In the genomic region with DNA sequence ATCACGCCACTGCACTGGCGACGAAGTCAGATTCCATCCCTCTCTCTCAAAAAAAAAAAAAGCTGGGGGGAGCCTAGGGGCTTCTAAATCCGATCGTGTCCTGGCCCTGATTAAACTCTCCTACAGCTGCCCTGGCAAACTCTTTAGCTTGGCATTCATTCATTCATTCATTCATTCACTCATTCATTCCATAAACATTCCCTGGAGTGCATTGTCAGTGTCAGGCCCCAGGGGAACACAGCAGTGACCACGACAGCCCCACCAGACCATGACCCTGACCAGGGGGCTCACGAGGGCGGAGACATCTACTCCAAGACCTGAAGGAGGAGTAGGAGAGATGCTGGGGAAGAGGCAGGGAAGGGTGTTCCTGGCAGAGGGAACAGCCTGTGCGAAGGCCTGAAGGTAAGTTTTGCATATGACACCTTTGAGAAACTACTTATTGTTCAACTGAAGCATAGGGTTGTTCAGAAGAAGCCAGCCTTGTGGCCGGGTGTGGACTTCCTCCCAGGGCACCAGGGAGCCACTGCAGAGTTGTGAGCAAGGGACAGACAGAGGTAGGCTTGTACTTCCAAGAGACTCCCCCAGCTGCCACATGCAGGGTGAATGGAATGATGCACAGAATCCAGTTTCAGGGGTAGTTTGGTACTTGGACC, we compare ENCODE assay signal across 9 cellular contexts. TPM values are rescaled to one million over a fixed set of nuclear protein-coding genes. Genes with fewer than 3 reads are reported as not detected.
A peak's percentile ranks its signal among the peaks of the same experiment; 100 is the strongest.
DNase-seq lines count a peak whose midpoint lies in the region; ATAC-seq and TF ChIP-seq lines count a peak whose summit lies in the region.
"Had no signal": no experiment of that assay in that cellular context is flagged by ENCODE, and none has a peak within 500 bp of the region (broad histone marks: within the 10 kb centered on the region; RNA-seq: fewer than 3 reads in every experiment).

No MANE protein-coding gene starts in this region.

- H3K4me1 Mint-ChIP-seq in activated B cell treated with CpG ODN at 0.5 μM for 24 hours = peaks cover 37% of the 10 kb centered on the region

- no peak overlapping the region for H3K27ac ChIP-seq in sigmoid colon

- no peak overlapping the region for H3K4me3 ChIP-seq in mucosa of stomach (ENCODE audit: low read length)
- no peak overlapping the region for H3K4me3 ChIP-seq in sigmoid colon

- in situ Hi-C loops in GM13977 (cut with MboI; ENCODE audit: low pct_unique_long_range_greater_than_20kb, low sequenced_read_pairs, unreplicated experiment) = no loop called here

- no peaks in the 10 kb centered on the region for H3K9me3 ChIP-seq in mucosa of stomach (ENCODE audit: control insufficient read depth, low read length)
- no peaks in the 10 kb centered on the region for H3K9me3 ChIP-seq in sigmoid colon

- H3K4me3 Mint-ChIP-seq in activated B cell treated with CpG ODN at 0.5 μM for 24 hours = no peak overlapping the region

- TF ChIP-seq CTCF in GM13977 (IDR thresholded peaks at IDR 0.05; ENCODE audit: extremely low read depth, insufficient read depth, missing control alignments) (no peak), activated B cell treated with CpG ODN at 0.5 μM for 24 hours (IDR thresholded peaks at IDR 0.05) (no peak), sigmoid colon (IDR thresholded peaks at IDR 0.05) (no peak)

- POLR2A ChIA-PET in activated B cell treated with CpG ODN at 0.5 μM for 24 hours (lab: Charles Lee) = interaction anchor here (0.6 to 5.2 kb wide), 14 partner anchors 15 to 278 kb away, joined by 3 to 89 read pairs (median 4); partner anchors contain the start of gene NECTIN2

- peak; percentile 18 for ATAC-seq in HG02840 (IDR thresholded peaks at IDR 0.05; ENCODE audit: low FRiP score, unreplicated experiment)
- ATAC-seq in activated B cell treated with CpG ODN at 0.5 μM for 24 hours (ENCODE audit: low read depth) = peak; percentile 56

- H3K27ac Mint-ChIP-seq in activated B cell treated with CpG ODN at 0.5 μM for 24 hours = peak overlapping the region; percentile 30

- CTCF ChIA-PET in activated B cell treated with CpG ODN at 0.5 μM for 24 hours (lab: Charles Lee) = interaction anchor here (0.8 to 11.5 kb wide), 31 partner anchors 11 to 316 kb away, joined by 3 to 359 read pairs (median 5); partner anchors contain the start of genes BCAM, BCL3, CLASRP and CLPTM1

- peak; percentile 68 for DNase-seq in GM13977 (ENCODE audit: low spot score)
- DNase-seq in activated B cell treated with CpG ODN at 0.5 μM for 24 hours = no peak
- DNase-seq in glomerular visceral epithelial cell (ENCODE audit: extremely low spot score) = no peak
- DNase-seq in sigmoid colon = no peak
- DNase-seq in NCI-H226 = no peak
- no peak for DNase-seq in NCI-H524 treated with DMSO at 0.1 percent for 48 hours (lab: John Stamatoyannopoulos, UW)

- H3K4me1 ChIP-seq in mucosa of stomach (ENCODE audit: control insufficient read depth, insufficient read depth, low read length) (peaks cover 45% of the 10 kb centered on the region), sigmoid colon (peaks cover 0 to 43% (median 28%) of the 10 kb centered on the region in 4 donors)

- peak overlapping the region; percentile 30 for H3K9ac ChIP-seq in mucosa of stomach (ENCODE audit: low read length)

- no peaks in the 10 kb centered on the region for H3K9me3 Mint-ChIP-seq in activated B cell treated with CpG ODN at 0.5 μM for 24 hours

- no peaks in the 10 kb centered on the region for H3K36me3 Mint-ChIP-seq in activated B cell treated with CpG ODN at 0.5 μM for 24 hours (ENCODE audit: low read depth)

- H3K36me3 ChIP-seq in mucosa of stomach (ENCODE audit: control insufficient read depth, insufficient read depth, low read length) = no peaks in the 10 kb centered on the region
- H3K36me3 ChIP-seq in sigmoid colon = no peaks in the 10 kb centered on the region

- no peak for TF ChIP-seq POLR2A in sigmoid colon (IDR thresholded peaks at IDR 0.05)

- peaks cover 3% of the 10 kb centered on the region for H3K27me3 Mint-ChIP-seq in activated B cell treated with CpG ODN at 0.5 μM for 24 hours

- WGBS in sigmoid colon, 2 donors = 58 to 63% methylated on average over 10 of the region's 10 CpGs

- no peak for TF ChIP-seq EP300 in sigmoid colon (IDR thresholded peaks at IDR 0.05)

- intact Hi-C loops in activated B cell treated with CpG ODN at 0.5 μM for 24 hours (cut with micrococcal nuclease) (no loop called here), sigmoid colon (cut with DNase I) (no loop called here)

- H3K27me3 ChIP-seq in mucosa of stomach (ENCODE audit: control insufficient read depth, insufficient read depth, low read length) (peaks cover 3% of the 10 kb centered on the region), sigmoid colon (no peaks in the 10 kb centered on the region)

RNA-seq across cellular contexts. Expression of gene CEACAM16, which starts 24.5 kb away (rescaled TPM):
- total RNA-seq in activated B cell treated with CpG ODN at 0.5 μM for 24 hours (not detected in 2 replicates), sigmoid colon (not detected)
- polyA plus RNA-seq in sigmoid colon = not detected
- total RNA-seq: mesenteric fat pad had no signal

RNA-seq across cellular contexts. Expression of gene BCL3, which starts 25.1 kb away (rescaled TPM):
- total RNA-seq in activated B cell treated with CpG ODN at 0.5 μM for 24 hours (121 and 149 TPM in 2 replicates), sigmoid colon (10 to 100 TPM; 13.9 to 69.0 (median 25.9) TPM)
- 100 to 1,000 TPM in 1 of 3 donors, 10 to 100 TPM in 2; 44.4 to 104 (median 64.7) TPM for polyA plus RNA-seq in sigmoid colon

RNA-seq across cellular contexts. Expression of gene CEACAM19, which starts 52.1 kb away (rescaled TPM):
- total RNA-seq in activated B cell treated with CpG ODN at 0.5 μM for 24 hours = not detected in 2 replicates
- total RNA-seq in sigmoid colon = 1 to 10 TPM; 1.3 to 5.3 (median 2.6) TPM
- polyA plus RNA-seq in sigmoid colon = 1 to 10 TPM in 1 of 3 donors, under 1 TPM in 2; 0.60 to 4.9 (median 0.69) TPM

RNA-seq across cellular contexts. Expression of gene CBLC, which starts 54.3 kb away (rescaled TPM):
- not detected in 2 replicates for total RNA-seq in activated B cell treated with CpG ODN at 0.5 μM for 24 hours
- total RNA-seq in sigmoid colon = not detected
- polyA plus RNA-seq in sigmoid colon = 10 to 100 TPM; 46.8 to 64.5 (median 58.0) TPM
- total RNA-seq: mesenteric fat pad had no signal
